In the genomic region with DNA sequence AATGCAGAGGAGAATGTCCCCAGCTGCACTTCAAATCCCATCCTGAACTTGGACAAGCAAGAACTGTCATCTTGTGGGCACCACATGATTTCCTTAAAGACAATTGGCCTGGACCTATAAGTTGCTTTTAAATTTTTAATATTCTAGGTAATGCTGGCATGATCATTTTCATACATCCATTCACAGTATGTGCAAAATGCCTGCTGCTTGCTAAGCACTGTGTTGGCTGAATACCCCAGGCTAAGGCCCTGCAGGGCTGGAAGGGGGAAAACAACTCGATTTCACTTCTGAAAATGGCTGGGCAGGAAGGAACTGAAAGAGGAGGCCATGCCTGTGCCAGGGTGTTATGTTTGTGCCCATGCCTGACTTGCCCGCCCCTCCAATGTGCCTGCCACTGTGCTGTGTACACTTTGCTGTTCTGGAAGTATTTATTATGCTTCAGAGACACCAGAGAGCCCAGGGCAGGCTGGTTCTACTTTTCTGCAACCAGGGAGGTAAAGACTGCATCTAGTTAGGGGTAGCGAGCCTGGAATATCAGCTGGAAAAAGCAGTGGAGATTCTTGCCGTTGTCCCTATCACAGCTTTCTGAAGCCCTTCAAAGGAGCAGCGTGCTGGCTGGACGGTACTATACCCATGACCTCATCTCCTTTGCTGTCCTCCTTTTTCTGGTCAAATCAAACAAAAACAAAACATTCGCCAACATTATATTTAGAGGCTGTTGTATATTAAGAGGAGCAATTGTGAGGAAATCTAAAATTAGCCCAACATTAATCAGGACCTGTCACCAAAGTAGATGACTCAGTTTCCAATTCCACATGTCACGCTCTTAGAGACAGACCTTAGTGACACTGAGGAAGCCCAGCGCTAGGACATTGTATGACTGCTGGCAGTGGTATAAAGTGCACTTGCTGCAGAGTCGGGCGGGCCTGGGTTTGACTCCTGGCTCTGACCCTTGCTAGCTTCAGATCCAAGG, we compare ENCODE assay signal across 25 cellular contexts.
DNase-seq lines count a peak whose midpoint lies in the region; ATAC-seq, FAIRE-seq and TF ChIP-seq lines count a peak whose summit lies in the region.
"Had no signal": no experiment of that assay in that cellular context is flagged by ENCODE, and none has a peak within 500 bp of the region (broad histone marks: within the 10 kb centered on the region; RNA-seq: fewer than 3 reads in every experiment).

No MANE protein-coding gene starts in this region.

- H3K27ac Mint-ChIP-seq in activated T-helper 17 cell treated with anti-CD3 and anti-CD28 coated beads, Interleukin-2, amount 50 U/mL, for 72 hours = no peak overlapping the region
- H3K27ac Mint-ChIP-seq: activated naive CD4-positive, alpha-beta T cell treated with anti-CD3 and anti-CD28 coated beads, Interleukin-2, amount 50 U/mL, for 72 hours; activated T-cell treated with anti-CD3 and anti-CD28 coated beads, Interleukin-2, amount 50 U/mL, for 72 hours; HFFc6 had no signal

- H3K9me3 ChIP-seq in H1 (ENCODE audit: insufficient read depth in 2 of 2, low read depth in 1 of 2, low read length in 1 of 2) (no peaks in the 10 kb centered on the region), right atrium auricular region (no peaks in the 10 kb centered on the region), neuronal stem cell (replicated peaks in 1 of 2; ENCODE audit: control insufficient read depth in 2 of 2, insufficient read depth in 1 of 2, low read depth in 1 of 2, low read length in 2 of 2) (no peaks in the 10 kb centered on the region)
- H3K9me3 ChIP-seq: BLaER1, left lung, neutrophil, transverse colon had no signal

- TF ChIP-seq CTCF in H1 (IDR thresholded peaks at IDR 0.05; ENCODE audit: control extremely low read depth in 1 of 3, insufficient read depth in 1 of 3, low read depth in 1 of 3, low read length in 3 of 3) = no peak
- TF ChIP-seq CTCF in right atrium auricular region (IDR thresholded peaks at IDR 0.05) = no peak

- no peaks in the 10 kb centered on the region for H4K20me1 ChIP-seq in H1 (replicated peaks in 1 of 2; ENCODE audit: control insufficient read depth in 1 of 2, insufficient read depth in 2 of 2, low read length in 2 of 2)
- H4K20me1 ChIP-seq: BLaER1 had no signal

- no peak overlapping the region for H3K23ac ChIP-seq in H1 (ENCODE audit: insufficient read length)
- H3K23ac ChIP-seq in neuronal stem cell (ENCODE audit: low read depth, low read length, poor library complexity) = no peak overlapping the region

- H3K4me1 Mint-ChIP-seq in activated T-helper 17 cell treated with anti-CD3 and anti-CD28 coated beads, Interleukin-2, amount 50 U/mL, for 72 hours = no peaks in the 10 kb centered on the region

- POLR2A ChIA-PET in H1 (lab: Charles Lee; ENCODE audit: partially characterized antibody) = interaction anchor here (0.8 kb wide), 1 partner anchor 10 kb away, joined by 3 read pairs; no protein-coding TSS in a partner anchor

- H3K27me3 Mint-ChIP-seq in activated T-helper 17 cell treated with anti-CD3 and anti-CD28 coated beads, Interleukin-2, amount 50 U/mL, for 72 hours = peaks cover 17% of the 10 kb centered on the region

- no peaks in the 10 kb centered on the region for H3K79me1 ChIP-seq in H1 (ENCODE audit: low read depth, low read length)
- no peaks in the 10 kb centered on the region for H3K79me1 ChIP-seq in neuronal stem cell (ENCODE audit: low read depth, low read length)

- H3K14ac ChIP-seq in H1 (ENCODE audit: insufficient read length) = no peak overlapping the region
- no peak overlapping the region for H3K14ac ChIP-seq in neuronal stem cell (ENCODE audit: low read length)

- DNase-seq in AG20443 (ENCODE audit: low spot score) (peak; percentile 58), H1 (ENCODE audit: low read depth in 1 of 2, low spot score in 2 of 2) (no peak), right atrium auricular region (ENCODE audit: low spot score) (peak; percentile 57), neuronal stem cell (ENCODE audit: low spot score) (no peak), dedifferentiated amniotic fluid mesenchymal stem cell (ENCODE audit: extremely low spot score) (no peak), frontal cortex (ENCODE audit: low spot score in 2 of 2) (no peak)
- no peak for DNase-seq in stimulated activated CD4-positive, alpha-beta T cell treated with anti-CD3 and anti-CD28 coated beads, Interleukin-2, amount 100 ng/mL, for 24 hours
- DNase-seq: activated CD8-positive, alpha-beta memory T cell treated with anti-CD3 and anti-CD28 coated beads for 24 hours; HFFc6; left lung; NCI-H1105; NCI-H2029 treated with DMSO at 0.1 percent for 48 hours; NCI-H446; PC-9; stimulated activated CD4-positive, alpha-beta T cell treated with anti-CD3 and anti-CD28 coated beads, Interleukin-4, amount 100 ng/mL, for 4 hours; transverse colon had no signal

- no peak overlapping the region for H2BK15ac ChIP-seq in H1 (ENCODE audit: low read length)
- H2BK15ac ChIP-seq in neuronal stem cell (ENCODE audit: low read length) = no peak overlapping the region

- H3K9ac ChIP-seq in H1 (replicated peaks in 1 of 4; ENCODE audit: extremely low read depth in 1 of 4, low read depth in 3 of 4, low read length in 3 of 4) = no peak overlapping the region
- H3K9ac ChIP-seq in neuronal stem cell (ENCODE audit: low read depth, low read length, poor library complexity) = no peak overlapping the region
- H3K9ac ChIP-seq: BLaER1 had no signal

- TF ChIP-seq RAD21 in H1 (IDR thresholded peaks at IDR 0.05 in 1 of 2, conservative IDR thresholded peaks at IDR 0.05 in 1 of 2; ENCODE audit: low read depth in 2 of 2, low read length in 2 of 2) = no peak

- H2AK5ac ChIP-seq in H1 (ENCODE audit: low read depth, low read length) = no peak overlapping the region
- peak overlapping the region; percentile 30 for H2AK5ac ChIP-seq in neuronal stem cell (ENCODE audit: low read depth, low read length)

- ATAC-seq in activated T-helper 17 cell treated with anti-CD3 and anti-CD28 coated beads, Interleukin-2, amount 50 U/mL, for 72 hours (replicated peaks) = no peak
- ATAC-seq: activated naive CD4-positive, alpha-beta T cell treated with anti-CD3 and anti-CD28 coated beads, Interleukin-2, amount 50 U/mL, for 72 hours; activated T-cell treated with anti-CD3 and anti-CD28 coated beads, Interleukin-2, amount 50 U/mL, for 72 hours; stimulated activated naive CD8-positive, alpha-beta T cell treated with anti-CD3 and anti-CD28 coated beads, Interleukin-15, Interleukin-2, amounts not matched to agents 100 U/mL and 50 U/mL, for 24 hours had no signal

- H2BK120ac ChIP-seq in H1 (replicated peaks; ENCODE audit: low read depth, low read length) = no peak overlapping the region
- no peak overlapping the region for H2BK120ac ChIP-seq in neuronal stem cell (ENCODE audit: low read depth, low read length)

- H3K79me2 ChIP-seq in H1 (ENCODE audit: control insufficient read depth in 1 of 2, insufficient read depth in 2 of 2, low read length in 2 of 2) = no peaks in the 10 kb centered on the region

- H3K27me3 ChIP-seq in H1 (replicated peaks in 1 of 4; ENCODE audit: control insufficient read depth in 3 of 4, extremely low read depth in 1 of 4, insufficient read depth in 3 of 4, low read length in 3 of 4) (no peaks in the 10 kb centered on the region), right atrium auricular region (no peaks in the 10 kb centered on the region), neuronal stem cell (ENCODE audit: control insufficient read depth in 3 of 3, insufficient read depth in 3 of 3, low read depth in 1 of 3, low read length in 3 of 3) (peaks cover 0 to 4% (median 0%) of the 10 kb centered on the region in 3 experiments)
- H3K27me3 ChIP-seq: BLaER1, left lung, neutrophil, transverse colon had no signal

- no peak for TF ChIP-seq EP300 in H1 (IDR thresholded peaks at IDR 0.05; ENCODE audit: borderline replicate concordance in 1 of 2, low read depth in 2 of 2, low read length in 2 of 2)

- H4K5ac ChIP-seq in H1 (ENCODE audit: insufficient read length, low read depth, low read length) = no peak overlapping the region

- peaks cover 5 to 12% (median 10%) of the 10 kb centered on the region in 4 experiments for H3K4me1 ChIP-seq in H1 (replicated peaks in 1 of 4; ENCODE audit: control insufficient read depth in 3 of 4, insufficient read depth in 4 of 4, low read length in 3 of 4)
- peaks cover 0 to 31% of the 10 kb centered on the region in 2 donors for H3K4me1 ChIP-seq in right atrium auricular region
- H3K4me1 ChIP-seq in neuronal stem cell (ENCODE audit: control insufficient read depth in 2 of 2, insufficient read depth in 1 of 2, low read depth in 1 of 2, low read length in 2 of 2) = peaks cover 3 to 16% of the 10 kb centered on the region in 2 donors
- H3K4me1 ChIP-seq: BLaER1, left lung had no signal

- WGBS in H1 (ENCODE audit: extremely low coverage in 1 of 2, insufficient coverage in 1 of 2, insufficient read length in 1 of 2, insufficient replicate concordance in 2 of 2, low coverage in 1 of 2, low lambda C conversion rate in 2 of 2, missing lambda C conversion rate in 1 of 2), 2 experiments = 90% methylated on average over 11 of the region's 11 CpGs; no CpG with 5 or more reads in 1 of the 2 experiments
- no CpG with 5 or more reads among the region's 11 CpGs for WGBS in neuronal stem cell (ENCODE audit: extremely low coverage in 2 of 2, insufficient read length in 2 of 2, insufficient replicate concordance in 1 of 2), 2 donors

- H2BK12ac ChIP-seq in H1 (ENCODE audit: low read depth, low read length) (no peak overlapping the region), neuronal stem cell (ENCODE audit: low read length) (no peak overlapping the region)

- no peak overlapping the region for H3K4me3 Mint-ChIP-seq in activated T-helper 17 cell treated with anti-CD3 and anti-CD28 coated beads, Interleukin-2, amount 50 U/mL, for 72 hours
- H3K4me3 Mint-ChIP-seq: activated T-cell treated with anti-CD3 and anti-CD28 coated beads, Interleukin-2, amount 50 U/mL, for 72 hours; HFFc6 had no signal

- H4K8ac ChIP-seq in H1 (ENCODE audit: extremely low read depth, insufficient read depth, low read length) (no peak overlapping the region), neuronal stem cell (ENCODE audit: low read depth, low read length) (no peak overlapping the region)

- H3K4me3 ChIP-seq in H1 (ENCODE audit: extremely low read depth in 1 of 4, insufficient read depth in 2 of 4, low read depth in 3 of 4, low read length in 4 of 4) (no peak overlapping the region), right atrium auricular region (no peak overlapping the region), neuronal stem cell (ENCODE audit: low read length in 2 of 2) (no peak overlapping the region)
- H3K4me3 ChIP-seq: BLaER1, left lung, PC-9, transverse colon had no signal

- CTCF ChIA-PET in H1 (lab: Charles Lee; ENCODE audit: partially characterized antibody) = interaction anchor here (0.7 to 4.6 kb wide), 33 partner anchors 7 to 1764 kb away, joined by 3 to 29 read pairs (median 5); no protein-coding TSS in a partner anchor

- FAIRE-seq in H1 (lab: Jason Lieb, UNC) = no peak
- FAIRE-seq in frontal cortex (lab: Jason Lieb, UNC) = no peak
- FAIRE-seq: A204.1, GM12892, GM19239 had no signal

- H4K91ac ChIP-seq in H1 (replicated peaks; ENCODE audit: insufficient read length, low read length) = no peak overlapping the region
- H4K91ac ChIP-seq in neuronal stem cell (ENCODE audit: low read depth, low read length, poor library complexity) = no peak overlapping the region

- H2BK20ac ChIP-seq in H1 (ENCODE audit: low read length) = no peak overlapping the region

- H3K18ac ChIP-seq in H1 (ENCODE audit: extremely low read depth, low read length) = peak overlapping the region; percentile 24; the same call in 1 of the 2 replicates
- peak overlapping the region; percentile 27 for H3K18ac ChIP-seq in neuronal stem cell (ENCODE audit: low read length)

- H3K56ac ChIP-seq in H1 (replicated peaks; ENCODE audit: insufficient read length, low read depth, low read length) = no peak overlapping the region

- H3K9me3 Mint-ChIP-seq in activated T-helper 17 cell treated with anti-CD3 and anti-CD28 coated beads, Interleukin-2, amount 50 U/mL, for 72 hours = no peaks in the 10 kb centered on the region
- H3K9me3 Mint-ChIP-seq: activated naive CD4-positive, alpha-beta T cell treated with anti-CD3 and anti-CD28 coated beads, Interleukin-2, amount 50 U/mL, for 72 hours; activated T-cell treated with anti-CD3 and anti-CD28 coated beads, Interleukin-2, amount 50 U/mL, for 72 hours; HFFc6 had no signal

- no peak overlapping the region for H3K4ac ChIP-seq in H1 (replicated peaks; ENCODE audit: insufficient read length, low read depth, low read length)
- no peak overlapping the region for H3K4ac ChIP-seq in neuronal stem cell (ENCODE audit: low read length)

- H2AFZ ChIP-seq in H1 (ENCODE audit: low read length) (no peak overlapping the region), neuronal stem cell (ENCODE audit: low read length) (no peak overlapping the region)
- H2AFZ ChIP-seq: PC-9 had no signal

- H3K23me2 ChIP-seq in H1 (ENCODE audit: low read depth, low read length) = no peaks in the 10 kb centered on the region

- H3K4me2 ChIP-seq in H1 (ENCODE audit: insufficient read depth in 1 of 2, low read depth in 2 of 2, low read length in 2 of 2) (no peak overlapping the region), neuronal stem cell (ENCODE audit: insufficient read depth, low read length, poor library complexity, severe bottlenecking) (no peak overlapping the region)
- H3K4me2 ChIP-seq: BLaER1, PC-9 had no signal

- H3K36me3 ChIP-seq in H1 (ENCODE audit: control insufficient read depth in 2 of 4, insufficient read depth in 4 of 4, low read length in 3 of 4) = no peaks in the 10 kb centered on the region
- no peaks in the 10 kb centered on the region for H3K36me3 ChIP-seq in right atrium auricular region
- no peaks in the 10 kb centered on the region for H3K36me3 ChIP-seq in neuronal stem cell (replicated peaks in 1 of 2; ENCODE audit: control insufficient read depth in 2 of 2, insufficient read depth in 2 of 2, low read length in 2 of 2)
- H3K36me3 ChIP-seq: BLaER1, left lung, neutrophil, transverse colon had no signal

- TF ChIP-seq POLR2A in H1 (IDR thresholded peaks at IDR 0.05; ENCODE audit: control extremely low read depth in 1 of 2, low read depth in 2 of 2, low read length in 2 of 2) = no peak

- H2BK5ac ChIP-seq in H1 (ENCODE audit: low read depth, low read length) (peak overlapping the region; percentile 5; the same call in 1 of the 2 replicates), neuronal stem cell (ENCODE audit: low read length) (no peak overlapping the region)

- no peaks in the 10 kb centered on the region for H3K36me3 Mint-ChIP-seq in activated T-helper 17 cell treated with anti-CD3 and anti-CD28 coated beads, Interleukin-2, amount 50 U/mL, for 72 hours (ENCODE audit: low read depth)
- H3K36me3 Mint-ChIP-seq: activated naive CD4-positive, alpha-beta T cell treated with anti-CD3 and anti-CD28 coated beads, Interleukin-2, amount 50 U/mL, for 72 hours had no signal

- no peak overlapping the region for H3K27ac ChIP-seq in H1 (ENCODE audit: low read depth, low read length)
- H3K27ac ChIP-seq in right atrium auricular region = no peak overlapping the region
- peak overlapping the region; percentile 36 for H3K27ac ChIP-seq in neuronal stem cell (replicated peaks; ENCODE audit: low read length)
- H3K27ac ChIP-seq: BLaER1, left lung, neutrophil, PC-9, transverse colon had no signal

Comparison
In these comparisons a context has a peak if more than half of its experiments do, and no peak if none do; other contexts are left out.
1. DNase-seq: peak in AG20443 (single experiment) and right atrium auricular region (single experiment); none in H1 (0 of 2), neuronal stem cell (single experiment), dedifferentiated amniotic fluid mesenchymal stem cell (single experiment), stimulated activated CD4-positive, alpha-beta T cell treated with anti-CD3 and anti-CD28 coated beads, Interleukin-2, amount 100 ng/mL, for 24 hours (0 of 2) and frontal cortex (0 of 2).